Comparison of ENCODE assay signal across 20 cellular contexts in genomic region chr1:228072658-228073043, GRCh38. TPM values are rescaled to one million over a fixed set of nuclear protein-coding genes. Genes with fewer than 3 reads are reported as not detected.
DNase-seq lines count a peak whose midpoint lies in the region; ATAC-seq, FAIRE-seq and TF ChIP-seq lines count a peak whose summit lies in the region.
"Had no signal": no experiment of that assay in that cellular context is flagged by ENCODE, and none has a peak within 500 bp of the region (broad histone marks: within the 10 kb centered on the region; RNA-seq: fewer than 3 reads in every experiment).

No MANE protein-coding gene starts in this region.

- no peak overlapping the region for H3K4me2 ChIP-seq in K562 (ENCODE audit: insufficient read depth, low read length)

- TF ChIP-seq EP300 in K562 (IDR thresholded peaks at IDR 0.05; ENCODE audit: low read length) = no peak

- H3K79me2 ChIP-seq in K562 (ENCODE audit: control insufficient read depth, insufficient read depth, low read length) = no peaks in the 10 kb centered on the region

- peak; percentile 5 for ATAC-seq in K562
- ATAC-seq in GM18520 (IDR thresholded peaks at IDR 0.05; ENCODE audit: unreplicated experiment) = no peak

- TF ChIP-seq POLR2A in GM15510 (IDR thresholded peaks at IDR 0.05; ENCODE audit: borderline replicate concordance, extremely low read depth, insufficient read length) (peak; percentile 11), K562 (conservative IDR thresholded peaks at IDR 0.05) (no peak), spleen (IDR thresholded peaks at IDR 0.05) (no peak)

- POLR2A ChIA-PET in K562 (lab: Yijun Ruan, JAX) = interaction anchor here (0.6 to 1.6 kb wide), 3 partner anchors 11 to 1554 kb away, joined by 3 to 7 read pairs (median 3); no protein-coding TSS in a partner anchor

- H4K20me1 ChIP-seq in K562 (replicated peaks; ENCODE audit: control insufficient read depth, insufficient read depth, low read length) = peaks cover 34% of the 10 kb centered on the region

- H3K4me3 ChIP-seq in K562 (no peak overlapping the region), spleen (no peak overlapping the region)
- H3K4me3 ChIP-seq: GM23248, SJCRH30 had no signal

- H3K4me3 Mint-ChIP-seq in activated naive CD4-positive, alpha-beta T cell treated with anti-CD3 and anti-CD28 coated beads, Interleukin-2, amount 10 ng/mL, durations not matched to agents 7 days and 5 days = no peak overlapping the region

- H3K9me3 ChIP-seq in K562 (replicated peaks; ENCODE audit: control insufficient read depth, insufficient read depth, low read depth, low read length) (no peaks in the 10 kb centered on the region), spleen (no peaks in the 10 kb centered on the region)
- H3K9me3 ChIP-seq: SJCRH30 had no signal

- H3K4me1 ChIP-seq in K562 (replicated peaks in 1 of 2; ENCODE audit: control insufficient read depth in 2 of 2, insufficient read depth in 2 of 2, low read length in 2 of 2) (peaks cover 0 to 27% of the 10 kb centered on the region in 2 experiments; a peak in 2 of 5 replicates), spleen (peaks cover 0 to 9% (median under 1%) of the 10 kb centered on the region in 6 donors)

- H3K36me3 Mint-ChIP-seq in activated naive CD4-positive, alpha-beta T cell treated with anti-CD3 and anti-CD28 coated beads, Interleukin-2, amount 10 ng/mL, durations not matched to agents 7 days and 5 days = peaks cover 2% of the 10 kb centered on the region

- no peak for TF ChIP-seq RAD21 in K562 (CRISPR knock-in tag; conservative IDR thresholded peaks at IDR 0.05 in 1 of 2, IDR thresholded peaks at IDR 0.05 in 1 of 2)

- TF ChIP-seq CTCF in K562 (IDR thresholded peaks at IDR 0.05 in 2 of 3, conservative IDR thresholded peaks at IDR 0.05 in 1 of 3; ENCODE audit: insufficient read depth in 2 of 3, low read depth in 1 of 3, low read length in 3 of 3) (no peak), spleen (IDR thresholded peaks at IDR 0.05 in 8 of 11, conservative IDR thresholded peaks at IDR 0.05 in 3 of 11) (no peak)

- in situ Hi-C loops in K562 (cut with MboI) = no loop called here

- BruUV-seq in K562 (replicated peaks; lab: Mats Ljungman, UMichigan) = no TSS peak

- H3K27me3 ChIP-seq in K562 (ENCODE audit: control insufficient read depth in 2 of 2, insufficient read depth in 2 of 2, low read length in 2 of 2) = peaks cover 3 to 29% of the 10 kb centered on the region in 2 experiments; a peak in 3 of 5 replicates
- H3K27me3 ChIP-seq in spleen (replicated peaks in 1 of 7) = peaks cover 0 to 28% (median 0%) of the 10 kb centered on the region in 7 donors
- H3K27me3 ChIP-seq: SJCRH30 had no signal

- no peak overlapping the region for H2AFZ ChIP-seq in K562 (ENCODE audit: low read depth, low read length)
- H2AFZ ChIP-seq: GM23248 had no signal

- H3K27ac Mint-ChIP-seq in activated naive CD4-positive, alpha-beta T cell treated with anti-CD3 and anti-CD28 coated beads, Interleukin-2, amount 10 ng/mL, durations not matched to agents 7 days and 5 days = no peak overlapping the region

- no peak for FAIRE-seq in K562 (lab: Jason Lieb, UNC)
- FAIRE-seq: D721Med had no signal

- H3K27ac ChIP-seq in K562 (ENCODE audit: extremely low read depth, low read depth, low read length) (no peak overlapping the region), spleen (no peak overlapping the region)
- H3K27ac ChIP-seq: GM23248 had no signal

- no peaks in the 10 kb centered on the region for H3K36me3 ChIP-seq in K562 (ENCODE audit: control insufficient read depth, insufficient read depth, low read length)
- H3K36me3 ChIP-seq in spleen = no peaks in the 10 kb centered on the region
- H3K36me3 ChIP-seq: SJCRH30 had no signal

- H3K9me3 Mint-ChIP-seq in activated naive CD4-positive, alpha-beta T cell treated with anti-CD3 and anti-CD28 coated beads, Interleukin-2, amount 10 ng/mL, durations not matched to agents 7 days and 5 days = no peaks in the 10 kb centered on the region

- intact Hi-C loops in K562 (cut with micrococcal nuclease) (no loop called here), spleen (cut with DNase I; ENCODE audit: low total_unique reads) (no loop called here)

- WGBS in K562 (ENCODE audit: insufficient coverage, low coverage, missing lambda C conversion rate) = 8% methylated on average over 5 of the region's 5 CpGs
- WGBS in spleen, 5 donors = 48 to 69% (median 58%) methylated on average over 5 of the region's 5 CpGs

- H3K9me1 ChIP-seq in K562 (ENCODE audit: control insufficient read depth, insufficient read depth, low read length) = no peaks in the 10 kb centered on the region

- CTCF ChIA-PET in activated naive CD4-positive, alpha-beta T cell treated with anti-CD3 and anti-CD28 coated beads, Interleukin-2, amount 10 ng/mL, durations not matched to agents 7 days and 5 days (lab: Charles Lee) = no interaction called here
- CTCF ChIA-PET in K562 (lab: Yijun Ruan, JAX; ENCODE audit: low intra/inter-chr PET ratio) = no interaction called here

- H3K27me3 Mint-ChIP-seq in activated naive CD4-positive, alpha-beta T cell treated with anti-CD3 and anti-CD28 coated beads, Interleukin-2, amount 10 ng/mL, durations not matched to agents 7 days and 5 days = no peaks in the 10 kb centered on the region

- no peaks in the 10 kb centered on the region for H3K4me1 Mint-ChIP-seq in activated naive CD4-positive, alpha-beta T cell treated with anti-CD3 and anti-CD28 coated beads, Interleukin-2, amount 10 ng/mL, durations not matched to agents 7 days and 5 days

- peak overlapping the region in 1 of 2 experiments; percentile 14; a peak in 2 of 4 replicates for H3K9ac ChIP-seq in K562 (ENCODE audit: insufficient read depth in 1 of 2, low read depth in 2 of 2, low read length in 2 of 2)
- H3K9ac ChIP-seq: GM23248 had no signal

- DNase-seq in activated naive CD4-positive, alpha-beta T cell treated with anti-CD3 and anti-CD28 coated beads, Interleukin-2, amount 10 ng/mL, durations not matched to agents 7 days and 5 days = peak; percentile 15
- DNase-seq in activated naive CD4-positive, alpha-beta T cell treated with Interleukin-2 at 50 U/mL for 16 hours = no peak
- no peak for DNase-seq in K562 (ENCODE audit: extremely low read depth in 1 of 4, low spot score in 3 of 4)
- DNase-seq in spleen = peak; percentile 62
- DNase-seq in NCI-H510A treated with DMSO at 0.1 percent for 48 hours (lab: John Stamatoyannopoulos, UW) = no peak
- DNase-seq in AG20443 (ENCODE audit: low spot score) = no peak
- DNase-seq: C1 segment of cervical spinal cord, DND-41, GM23248, HCEC 1CT, NCI-H1105, NCI-H187, NCI-H2227 treated with DMSO at 0.1 percent for 48 hours, NCI-H524, NCI-H82, PC-3, SJCRH30 had no signal

RNA-seq across cellular contexts. Expression of gene ARF1, which starts 9.9 kb away (rescaled TPM):
- 99.7 and 210 TPM in 2 replicates for total RNA-seq in K562 (2011; cell fraction: chromatin; rRNA removed; ENCODE audit: low replicate concordance)
- total RNA-seq in K562 (2011; cell fraction: nucleolus; rRNA removed) = 245 and 251 TPM in 2 replicates
- 187 and 199 TPM in 2 replicates for total RNA-seq in K562 (2011; cell fraction: nucleoplasm; rRNA removed)
- total RNA-seq in K562 (2014; rRNA removed) (325 and 442 TPM in 2 replicates), K562 (2014; rRNA removed; fragmentation: Illumina TruSeq; extraction: Trizol) (120 and 140 TPM in 2 replicates), K562 (2015; rRNA removed; fragmentation: Illumina TruSeq; extraction: Trizol) (192 and 198 TPM in 2 replicates), K562 (2021) (472 and 483 TPM in 2 replicates), spleen (100 to 1,000 TPM; 302 to 387 (median 338) TPM)
- polyA plus RNA-seq in K562 (2011; rRNA removed) (351 and 621 TPM in 2 replicates), K562 (2014; fragmentation: Illumina TruSeq; extraction: Trizol) (593 and 811 TPM in 2 replicates), K562 (2014; fragmentation: Nextera tagmentation; extraction: Ambion mirVana) (100 to 1,000 TPM in 1 of 2 experiments, 10 to 100 TPM in 1; 69.8 to 232 TPM), K562 (2014; rRNA removed) (435 and 476 TPM in 2 replicates), spleen (100 to 1,000 TPM; 150 to 282 (median 231) TPM)
- polyA plus RNA-seq in K562 (2011; cell fraction: cytosol; rRNA removed) = 776 and 1,036 TPM in 2 replicates
- 257 and 274 TPM in 2 replicates for polyA plus RNA-seq in K562 (2011; cell fraction: nucleus; rRNA removed)
- 485 and 750 TPM in 2 replicates for polyA plus RNA-seq in K562 (2012)
- polyA minus RNA-seq in K562 (2011; rRNA and poly(A)+ RNA removed) = 408 and 480 TPM in 2 replicates
- 429 and 660 TPM in 2 replicates for polyA minus RNA-seq in K562 (2011; cell fraction: cytosol; rRNA and poly(A)+ RNA removed)
- 68.0 and 128 TPM in 2 replicates for polyA minus RNA-seq in K562 (2011; cell fraction: nucleus; rRNA and poly(A)+ RNA removed)

RNA-seq across cellular contexts. Expression of gene C1orf35, which starts 30.5 kb away (rescaled TPM):
- 16.4 and 31.0 TPM in 2 replicates for total RNA-seq in K562 (2011; cell fraction: chromatin; rRNA removed; ENCODE audit: low replicate concordance)
- 27.0 and 28.6 TPM in 2 replicates for total RNA-seq in K562 (2011; cell fraction: nucleolus; rRNA removed)
- total RNA-seq in K562 (2011; cell fraction: nucleoplasm; rRNA removed) = 20.4 and 20.5 TPM in 2 replicates
- total RNA-seq in K562 (2014; rRNA removed) (42.2 and 50.8 TPM in 2 replicates), K562 (2014; rRNA removed; fragmentation: Illumina TruSeq; extraction: Trizol) (4.9 and 8.3 TPM in 2 replicates), K562 (2015; rRNA removed; fragmentation: Illumina TruSeq; extraction: Trizol) (18.9 and 23.2 TPM in 2 replicates), K562 (2021) (38.2 and 41.8 TPM in 2 replicates), spleen (10 to 100 TPM in 6 of 7 donors, 1 to 10 TPM in 1; 7.3 to 14.2 (median 11.9) TPM)
- polyA plus RNA-seq in K562 (2011; rRNA removed) (10.8 and 15.6 TPM in 2 replicates), K562 (2014; fragmentation: Illumina TruSeq; extraction: Trizol) (12.5 and 20.9 TPM in 2 replicates), K562 (2014; fragmentation: Nextera tagmentation; extraction: Ambion mirVana) (1 to 10 TPM; 3.2 to 3.8 TPM), K562 (2014; rRNA removed) (34.3 and 48.7 TPM in 2 replicates), spleen (10 to 100 TPM; 18.7 to 23.4 (median 21.7) TPM)
- polyA plus RNA-seq in K562 (2011; cell fraction: cytosol; rRNA removed) = 12.7 and 22.3 TPM in 2 replicates
- 44.7 and 65.7 TPM in 2 replicates for polyA plus RNA-seq in K562 (2011; cell fraction: nucleus; rRNA removed)
- polyA plus RNA-seq in K562 (2012) = 28.9 and 30.6 TPM in 2 replicates
- 1.9 and 2.0 TPM in 2 replicates for polyA minus RNA-seq in K562 (2011; rRNA and poly(A)+ RNA removed)
- 2.3 and 5.9 TPM in 2 replicates for polyA minus RNA-seq in K562 (2011; cell fraction: cytosol; rRNA and poly(A)+ RNA removed)
- polyA minus RNA-seq in K562 (2011; cell fraction: nucleus; rRNA and poly(A)+ RNA removed) = 6.9 and 8.2 TPM in 2 replicates

RNA-seq across cellular contexts. Expression of gene MRPL55, which starts 36.4 kb away (rescaled TPM):
- 49.1 and 124 TPM in 2 replicates for total RNA-seq in K562 (2011; cell fraction: chromatin; rRNA removed; ENCODE audit: low replicate concordance)
- 125 and 127 TPM in 2 replicates for total RNA-seq in K562 (2011; cell fraction: nucleolus; rRNA removed)
- total RNA-seq in K562 (2011; cell fraction: nucleoplasm; rRNA removed) = 91.0 and 99.2 TPM in 2 replicates
- total RNA-seq in K562 (2014; rRNA removed) (228 and 230 TPM in 2 replicates), K562 (2014; rRNA removed; fragmentation: Illumina TruSeq; extraction: Trizol) (26.7 and 47.2 TPM in 2 replicates), K562 (2015; rRNA removed; fragmentation: Illumina TruSeq; extraction: Trizol) (83.8 and 90.1 TPM in 2 replicates), K562 (2021) (112 and 120 TPM in 2 replicates), spleen (100 to 1,000 TPM in 1 of 7 donors, 10 to 100 TPM in 6; 32.3 to 103 (median 39.0) TPM)
- polyA plus RNA-seq in K562 (2011; rRNA removed) (65.9 and 115 TPM in 2 replicates), K562 (2014; fragmentation: Illumina TruSeq; extraction: Trizol) (81.0 and 93.0 TPM in 2 replicates), K562 (2014; fragmentation: Nextera tagmentation; extraction: Ambion mirVana) (10 to 100 TPM; 34.9 to 77.0 TPM), K562 (2014; rRNA removed) (154 and 166 TPM in 2 replicates), spleen (100 to 1,000 TPM in 2 of 3 donors, 10 to 100 TPM in 1; 95.2 to 114 (median 111) TPM)
- polyA plus RNA-seq in K562 (2011; cell fraction: cytosol; rRNA removed) = 142 and 334 TPM in 2 replicates
- 277 and 406 TPM in 2 replicates for polyA plus RNA-seq in K562 (2011; cell fraction: nucleus; rRNA removed)
- 90.3 and 111 TPM in 2 replicates for polyA plus RNA-seq in K562 (2012)
- polyA minus RNA-seq in K562 (2011; rRNA and poly(A)+ RNA removed) = 25.6 and 46.0 TPM in 2 replicates
- 61.9 and 66.6 TPM in 2 replicates for polyA minus RNA-seq in K562 (2011; cell fraction: cytosol; rRNA and poly(A)+ RNA removed)
- 48.2 and 76.1 TPM in 2 replicates for polyA minus RNA-seq in K562 (2011; cell fraction: nucleus; rRNA and poly(A)+ RNA removed)

Comparison
In these comparisons a context has a peak if more than half of its experiments do, and no peak if none do; other contexts are left out.
1. DNase-seq: peak in activated naive CD4-positive, alpha-beta T cell treated with anti-CD3 and anti-CD28 coated beads, Interleukin-2, amount 10 ng/mL, durations not matched to agents 7 days and 5 days (single experiment) and spleen (single experiment); none in activated naive CD4-positive, alpha-beta T cell treated with Interleukin-2 at 50 U/mL for 16 hours (single experiment), K562 (0 of 4), NCI-H510A treated with DMSO at 0.1 percent for 48 hours (single experiment) and AG20443 (single experiment).